Comparison of ENCODE assay signal across 8 cellular contexts in genomic region chr3:190101320-190102117, GRCh38. TPM values are rescaled to one million over a fixed set of nuclear protein-coding genes. Genes with fewer than 3 reads are reported as not detected.
A peak's percentile ranks its signal among the peaks of the same experiment; 100 is the strongest.
DNase-seq lines count a peak whose midpoint lies in the region; ATAC-seq and TF ChIP-seq lines count a peak whose summit lies in the region.

No MANE protein-coding gene starts in this region.

- H3K4me3 ChIP-seq in cardiac muscle cell (no peak overlapping the region), right atrium auricular region (no peak overlapping the region), left lung (no peak overlapping the region)
- H3K4me3 ChIP-seq in effector memory CD4-positive, alpha-beta T cell (ENCODE audit: insufficient read depth, low read depth, low read length, poor library complexity, severe bottlenecking), result no peak overlapping the region

- H3K36me3 ChIP-seq in cardiac muscle cell (no peaks in the 10 kb centered on the region), right atrium auricular region (no peaks in the 10 kb centered on the region), left lung (no peaks in the 10 kb centered on the region)
- no peaks in the 10 kb centered on the region for H3K36me3 ChIP-seq in effector memory CD4-positive, alpha-beta T cell (ENCODE audit: control insufficient read depth, insufficient read depth, low read length)

- peak in 1 of 2 donors; percentile 84 for DNase-seq in cardiac muscle cell (ENCODE audit: low read depth in 1 of 2, low spot score in 1 of 2)
- no peak for DNase-seq in right atrium auricular region (ENCODE audit: low spot score)
- no peak for DNase-seq in left lung
- no peak for DNase-seq in effector memory CD4-positive, alpha-beta T cell
- DNase-seq in NCI-H2081 (lab: John Stamatoyannopoulos, UW), result no peak
- DNase-seq in mucosa of gallbladder (ENCODE audit: low spot score), result no peak

- peak; percentile 43 for ATAC-seq in left lung
- ATAC-seq in HG02798 (IDR thresholded peaks at IDR 0.05; ENCODE audit: poor library complexity, unreplicated experiment), result no peak

- H3K9me3 ChIP-seq in cardiac muscle cell (ENCODE audit: low read depth) (no peaks in the 10 kb centered on the region), right atrium auricular region (no peaks in the 10 kb centered on the region), left lung (no peaks in the 10 kb centered on the region)
- no peaks in the 10 kb centered on the region for H3K9me3 ChIP-seq in effector memory CD4-positive, alpha-beta T cell (ENCODE audit: control insufficient read depth, low read length)

- peaks cover 49% of the 10 kb centered on the region for H3K4me1 ChIP-seq in cardiac muscle cell (ENCODE audit: low read depth)
- no peaks in the 10 kb centered on the region for H3K4me1 ChIP-seq in right atrium auricular region
- H3K4me1 ChIP-seq in left lung, result no peaks in the 10 kb centered on the region
- no peaks in the 10 kb centered on the region for H3K4me1 ChIP-seq in effector memory CD4-positive, alpha-beta T cell (ENCODE audit: control insufficient read depth, insufficient read depth, low read length, poor library complexity, severe bottlenecking)

- H3K4me1 Mint-ChIP-seq in activated naive CD8-positive, alpha-beta T cell (ENCODE audit: low read depth), result peaks cover 5% of the 10 kb centered on the region

- H3K27ac ChIP-seq in cardiac muscle cell, result peak overlapping the region; percentile 83
- H3K27ac ChIP-seq in right atrium auricular region, result peak overlapping the region in 1 of 2 donors; percentile 49
- H3K27ac ChIP-seq in left lung, result no peak overlapping the region
- H3K27ac ChIP-seq in effector memory CD4-positive, alpha-beta T cell (ENCODE audit: insufficient read depth, low read length, poor library complexity, severe bottlenecking), result no peak overlapping the region

- no peaks in the 10 kb centered on the region for H3K27me3 ChIP-seq in cardiac muscle cell
- no peaks in the 10 kb centered on the region for H3K27me3 ChIP-seq in right atrium auricular region
- no peaks in the 10 kb centered on the region for H3K27me3 ChIP-seq in left lung
- H3K27me3 ChIP-seq in effector memory CD4-positive, alpha-beta T cell (replicated peaks; ENCODE audit: control insufficient read depth, insufficient read depth, low read length, poor library complexity, severe bottlenecking), result no peaks in the 10 kb centered on the region

- no peaks in the 10 kb centered on the region for H3K36me3 Mint-ChIP-seq in activated naive CD8-positive, alpha-beta T cell

- peak overlapping the region; percentile 27 for H3K4me3 Mint-ChIP-seq in activated naive CD8-positive, alpha-beta T cell

- TF ChIP-seq CTCF in cardiac muscle cell (IDR thresholded peaks at IDR 0.05; ENCODE audit: low read depth, low read length) (no peak), right atrium auricular region (IDR thresholded peaks at IDR 0.05) (no peak), left lung (IDR thresholded peaks at IDR 0.05) (no peak)

- intact Hi-C loops in left lung (cut with DNase I), result no loop called here

- no peak overlapping the region for H3K27ac Mint-ChIP-seq in activated naive CD8-positive, alpha-beta T cell

- H3K9me3 Mint-ChIP-seq in activated naive CD8-positive, alpha-beta T cell (ENCODE audit: low read depth), result no peaks in the 10 kb centered on the region

- peaks cover 2% of the 10 kb centered on the region for H3K27me3 Mint-ChIP-seq in activated naive CD8-positive, alpha-beta T cell

RNA-seq across cellular contexts. Expression of gene P3H2, which starts 19.2 kb away (rescaled TPM):
- 45.3 and 56.7 TPM in 2 replicates for total RNA-seq in cardiac muscle cell
- polyA plus RNA-seq in cardiac muscle cell, result 56.8 and 72.8 TPM in 2 replicates
- total RNA-seq in right atrium auricular region, result 1 to 10 TPM; 5.1 to 5.4 TPM
- 10 to 100 TPM; 29.1 to 50.7 TPM for total RNA-seq in left lung
- total RNA-seq in mucosa of gallbladder, result 11.4 TPM
